In the genomic region with DNA sequence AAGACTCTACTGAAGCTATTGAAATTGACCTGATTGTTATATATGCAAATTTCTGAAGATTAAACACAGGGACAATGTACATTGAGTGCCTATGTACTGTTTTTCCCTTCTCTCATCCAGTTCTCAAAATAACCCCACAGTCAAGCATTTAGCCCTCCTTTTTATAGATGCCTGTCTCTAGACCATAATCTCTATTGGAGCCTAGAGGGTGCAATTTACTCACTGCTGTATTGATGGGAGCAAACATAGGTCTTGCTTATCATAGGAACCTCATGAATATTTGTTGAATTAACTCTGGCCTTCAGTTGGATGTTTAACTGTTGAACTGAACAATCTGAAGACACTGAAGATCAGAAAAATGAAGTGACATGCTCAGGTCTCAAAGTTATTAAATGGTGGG, we compare ENCODE assay signal across 3 cellular contexts.
TF ChIP-seq lines count a peak whose summit lies in the region.

No MANE protein-coding gene starts in this region.

TF ChIP-seq in HCT116, 20 proteins besides CTCF, POLR2A, EP300 and RAD21:
- TF ChIP-seq SRF (IDR thresholded peaks at IDR 0.05; ENCODE audit: low read depth) = no peak
- TF ChIP-seq, protein P1, sequence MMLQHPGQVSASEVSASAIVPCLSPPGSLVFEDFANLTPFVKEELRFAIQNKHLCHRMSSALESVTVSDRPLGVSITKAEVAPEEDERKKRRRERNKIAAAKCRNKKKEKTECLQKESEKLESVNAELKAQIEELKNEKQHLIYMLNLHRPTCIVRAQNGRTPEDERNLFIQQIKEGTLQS (IDR thresholded peaks at IDR 0.05) = no peak
- TF ChIP-seq ZNF274 (IDR thresholded peaks at IDR 0.05; ENCODE audit: low read depth, low read length) = no peak
- TF ChIP-seq JUND (IDR thresholded peaks at IDR 0.05) = no peak
- TF ChIP-seq EZH2phosphoT487 (IDR thresholded peaks at IDR 0.05; ENCODE audit: borderline replicate concordance) = no peak
- TF ChIP-seq EGR1 (IDR thresholded peaks at IDR 0.05; ENCODE audit: low read depth) = no peak
- TF ChIP-seq ZFX (IDR thresholded peaks at IDR 0.05) = no peak

TF ChIP-seq in HepG2, 621 proteins besides CTCF, POLR2A, EP300 and RAD21:
- TF ChIP-seq ZNF557 (CRISPR knock-in tag; IDR thresholded peaks at IDR 0.05) (no peak), STAG1 (CRISPR knock-in tag; IDR thresholded peaks at IDR 0.05) (peak; percentile 36; the same call in 1 of the 2 replicates)

TF ChIP-seq in GM23338, 12 proteins besides CTCF, POLR2A, EP300 and RAD21:
- TF ChIP-seq ZNF114 (CRISPR knock-in tag; IDR thresholded peaks at IDR 0.05) = no peak
- TF ChIP-seq JUNB (IDR thresholded peaks at IDR 0.05; ENCODE audit: unreplicated experiment) = no peak
- no peak for TF ChIP-seq STAT1 (IDR thresholded peaks at IDR 0.05; ENCODE audit: unreplicated experiment)
- TF ChIP-seq, protein P2, sequence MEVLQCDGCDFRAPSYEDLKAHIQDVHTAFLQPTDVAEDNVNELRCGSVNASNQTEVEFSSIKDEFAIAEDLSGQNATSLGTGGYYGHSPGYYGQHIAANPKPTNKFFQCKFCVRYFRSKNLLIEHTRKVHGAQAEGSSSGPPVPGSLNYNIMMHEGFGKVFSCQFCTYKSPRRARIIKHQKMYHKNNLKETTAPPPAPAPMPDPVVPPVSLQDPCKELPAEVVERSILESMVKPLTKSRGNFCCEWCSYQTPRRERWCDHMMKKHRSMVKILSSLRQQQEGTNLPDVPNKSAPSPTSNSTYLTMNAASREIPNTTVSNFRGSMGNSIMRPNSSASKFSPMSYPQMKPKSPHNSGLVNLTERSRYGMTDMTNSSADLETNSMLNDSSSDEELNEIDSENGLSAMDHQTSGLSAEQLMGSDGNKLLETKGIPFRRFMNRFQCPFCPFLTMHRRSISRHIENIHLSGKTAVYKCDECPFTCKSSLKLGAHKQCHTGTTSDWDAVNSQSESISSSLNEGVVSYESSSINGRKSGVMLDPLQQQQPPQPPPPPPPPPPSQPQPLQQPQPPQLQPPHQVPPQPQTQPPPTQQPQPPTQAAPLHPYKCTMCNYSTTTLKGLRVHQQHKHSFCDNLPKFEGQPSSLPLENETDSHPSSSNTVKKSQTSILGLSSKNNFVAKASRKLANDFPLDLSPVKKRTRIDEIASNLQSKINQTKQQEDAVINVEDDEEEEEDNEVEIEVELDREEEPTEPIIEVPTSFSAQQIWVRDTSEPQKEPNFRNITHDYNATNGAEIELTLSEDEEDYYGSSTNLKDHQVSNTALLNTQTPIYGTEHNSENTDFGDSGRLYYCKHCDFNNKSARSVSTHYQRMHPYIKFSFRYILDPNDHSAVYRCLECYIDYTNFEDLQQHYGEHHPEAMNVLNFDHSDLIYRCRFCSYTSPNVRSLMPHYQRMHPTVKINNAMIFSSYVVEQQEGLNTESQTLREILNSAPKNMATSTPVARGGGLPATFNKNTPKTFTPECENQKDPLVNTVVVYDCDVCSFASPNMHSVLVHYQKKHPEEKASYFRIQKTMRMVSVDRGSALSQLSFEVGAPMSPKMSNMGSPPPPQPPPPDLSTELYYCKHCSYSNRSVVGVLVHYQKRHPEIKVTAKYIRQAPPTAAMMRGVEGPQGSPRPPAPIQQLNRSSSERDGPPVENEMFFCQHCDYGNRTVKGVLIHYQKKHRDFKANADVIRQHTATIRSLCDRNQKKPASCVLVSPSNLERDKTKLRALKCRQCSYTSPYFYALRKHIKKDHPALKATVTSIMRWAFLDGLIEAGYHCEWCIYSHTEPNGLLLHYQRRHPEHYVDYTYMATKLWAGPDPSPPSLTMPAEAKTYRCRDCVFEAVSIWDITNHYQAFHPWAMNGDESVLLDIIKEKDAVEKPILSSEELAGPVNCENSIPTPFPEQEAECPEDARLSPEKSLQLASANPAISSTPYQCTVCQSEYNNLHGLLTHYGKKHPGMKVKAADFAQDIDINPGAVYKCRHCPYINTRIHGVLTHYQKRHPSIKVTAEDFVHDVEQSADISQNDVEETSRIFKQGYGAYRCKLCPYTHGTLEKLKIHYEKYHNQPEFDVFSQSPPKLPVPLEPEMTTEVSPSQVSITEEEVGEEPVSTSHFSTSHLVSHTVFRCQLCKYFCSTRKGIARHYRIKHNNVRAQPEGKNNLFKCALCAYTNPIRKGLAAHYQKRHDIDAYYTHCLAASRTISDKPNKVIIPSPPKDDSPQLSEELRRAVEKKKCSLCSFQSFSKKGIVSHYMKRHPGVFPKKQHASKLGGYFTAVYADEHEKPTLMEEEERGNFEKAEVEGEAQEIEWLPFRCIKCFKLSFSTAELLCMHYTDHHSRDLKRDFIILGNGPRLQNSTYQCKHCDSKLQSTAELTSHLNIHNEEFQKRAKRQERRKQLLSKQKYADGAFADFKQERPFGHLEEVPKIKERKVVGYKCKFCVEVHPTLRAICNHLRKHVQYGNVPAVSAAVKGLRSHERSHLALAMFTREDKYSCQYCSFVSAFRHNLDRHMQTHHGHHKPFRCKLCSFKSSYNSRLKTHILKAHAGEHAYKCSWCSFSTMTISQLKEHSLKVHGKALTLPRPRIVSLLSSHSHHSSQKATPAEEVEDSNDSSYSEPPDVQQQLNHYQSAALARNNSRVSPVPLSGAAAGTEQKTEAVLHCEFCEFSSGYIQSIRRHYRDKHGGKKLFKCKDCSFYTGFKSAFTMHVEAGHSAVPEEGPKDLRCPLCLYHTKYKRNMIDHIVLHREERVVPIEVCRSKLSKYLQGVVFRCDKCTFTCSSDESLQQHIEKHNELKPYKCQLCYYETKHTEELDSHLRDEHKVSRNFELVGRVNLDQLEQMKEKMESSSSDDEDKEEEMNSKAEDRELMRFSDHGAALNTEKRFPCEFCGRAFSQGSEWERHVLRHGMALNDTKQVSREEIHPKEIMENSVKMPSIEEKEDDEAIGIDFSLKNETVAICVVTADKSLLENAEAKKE (CRISPR knock-in tag; IDR thresholded peaks at IDR 0.05) = no peak
- TF ChIP-seq NANOG (IDR thresholded peaks at IDR 0.05; ENCODE audit: borderline replicate concordance) = no peak
- TF ChIP-seq CREB1 (CRISPR knock-in tag; IDR thresholded peaks at IDR 0.05; ENCODE audit: low read depth) = no peak
- no peak for TF ChIP-seq EZH2phosphoT487 (IDR thresholded peaks at IDR 0.05; ENCODE audit: unreplicated experiment)
- no peak for TF ChIP-seq REST (IDR thresholded peaks at IDR 0.05; ENCODE audit: unreplicated experiment)
- no peak for TF ChIP-seq ETS1 (IDR thresholded peaks at IDR 0.05)
- no peak for TF ChIP-seq ZNF331 (CRISPR knock-in tag; IDR thresholded peaks at IDR 0.05; ENCODE audit: low read depth)
- TF ChIP-seq EZH2 (IDR thresholded peaks at IDR 0.05; ENCODE audit: low read depth, unreplicated experiment) = no peak
- no peak for TF ChIP-seq POLR2AphosphoS5 (IDR thresholded peaks at IDR 0.05; ENCODE audit: low read depth)
